15 cellular contexts compared by ENCODE assay signal in the genomic region with DNA sequence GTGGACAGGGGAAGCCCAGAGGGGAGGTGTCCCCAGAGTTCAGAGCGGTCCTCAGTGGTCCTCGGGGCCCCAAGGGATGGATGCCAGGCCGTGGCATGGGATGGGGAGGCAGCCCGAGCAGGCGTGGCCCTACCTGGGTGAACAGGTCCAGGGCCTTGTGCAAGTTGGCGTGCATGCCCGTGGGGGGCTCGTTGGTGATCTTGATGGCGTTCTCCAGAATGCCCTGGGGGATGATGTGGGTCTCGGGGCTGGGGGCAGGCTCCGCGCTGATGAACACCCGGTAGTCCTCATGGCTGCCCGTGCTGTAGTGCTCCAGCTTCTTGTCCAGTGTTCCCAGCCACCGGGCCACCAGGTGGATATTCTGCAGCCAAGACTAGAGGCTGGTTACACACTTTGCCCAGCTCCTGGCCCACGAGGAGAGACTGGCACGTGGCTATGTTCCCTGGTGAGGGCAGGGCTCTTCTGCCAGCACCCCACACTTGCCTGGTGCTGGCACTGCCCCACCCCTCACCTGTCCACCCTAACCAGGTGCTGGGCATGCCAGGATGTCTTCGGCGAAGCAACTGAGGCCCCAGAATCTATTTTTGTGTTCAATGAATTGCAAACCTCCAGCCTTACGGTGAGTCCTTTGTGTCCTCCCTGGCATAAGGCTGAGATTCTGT.
"Had no signal": no experiment of that assay in that cellular context is flagged by ENCODE, and none has a peak within 500 bp of the region (broad histone marks: within the 10 kb centered on the region; RNA-seq: fewer than 3 reads in every experiment).

No MANE protein-coding gene starts in this region.

- H3K9me3 Mint-ChIP-seq: T-cell had no signal

- H3K4me1 Mint-ChIP-seq: activated naive CD8-positive, alpha-beta T cell treated with anti-CD3 and anti-CD28 coated beads, Interleukin-2, amount 10 ng/mL, durations not matched to agents 7 days and 5 days; T-cell had no signal

- H3K4me3 Mint-ChIP-seq: activated naive CD8-positive, alpha-beta T cell treated with anti-CD3 and anti-CD28 coated beads, Interleukin-2, amount 10 ng/mL, durations not matched to agents 7 days and 5 days; nephron progenitor cell; T-cell had no signal

- H3K36me3 Mint-ChIP-seq: T-cell had no signal

- H3K27ac Mint-ChIP-seq: activated naive CD8-positive, alpha-beta T cell treated with anti-CD3 and anti-CD28 coated beads, Interleukin-2, amount 10 ng/mL, durations not matched to agents 7 days and 5 days; nephron progenitor cell had no signal

- DNase-seq: activated CD4-positive, alpha-beta T cell treated with anti-CD3 and anti-CD28 coated beads for 48 hours; activated naive CD8-positive, alpha-beta T cell treated with anti-CD3 and anti-CD28 coated beads, Interleukin-2, amount 10 ng/mL, durations not matched to agents 7 days and 5 days; activated T-cell treated with anti-CD3 and anti-CD28 coated beads, Interleukin-2, amount 50 U/mL, for 48 hours; anterior cingulate cortex; dorsolateral prefrontal cortex; mammary epithelial cell; mucosa of descending colon; nephron progenitor cell; ovary; stimulated activated CD4-positive, alpha-beta T cell treated with anti-CD3 and anti-CD28 coated beads, Interleukin-4, amount 100 ng/mL, for 24 hours; tibial artery; WERI-Rb-1 had no signal

- H3K27me3 Mint-ChIP-seq: T-cell had no signal

- ATAC-seq: esophagus mucosa, left lobe of liver, mucosa of descending colon had no signal
